Comparison of ENCODE assay signal across 8 cellular contexts in the genomic region with DNA sequence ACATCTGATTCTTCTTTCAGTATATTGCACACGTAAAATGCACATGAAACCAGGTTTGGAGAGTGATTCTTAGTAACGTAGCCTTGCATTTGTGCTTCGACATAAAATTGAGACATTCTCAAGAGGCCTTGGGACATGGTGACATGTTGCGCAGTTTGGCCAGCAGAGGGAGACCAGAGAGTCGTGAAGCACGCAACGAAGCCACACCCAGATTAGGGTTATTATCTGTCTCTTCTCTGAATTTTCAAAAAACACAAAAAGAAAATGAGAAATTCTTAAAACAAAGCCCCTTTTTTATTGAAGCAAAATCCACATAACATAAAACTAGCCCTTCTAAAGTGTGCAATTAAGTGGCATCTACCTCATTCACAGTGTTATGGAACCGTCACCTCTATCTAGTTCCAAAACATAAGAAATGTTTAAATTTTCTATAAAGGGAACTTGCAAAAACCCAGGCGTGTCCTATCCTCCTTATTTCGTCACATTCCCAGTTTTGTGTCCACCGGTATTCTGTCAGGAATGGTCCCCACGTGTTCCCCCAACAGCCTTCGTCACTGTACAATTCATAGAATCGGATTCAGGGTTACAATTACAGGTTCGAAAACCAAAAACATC.
DNase-seq lines count a peak whose midpoint lies in the region; ATAC-seq, FAIRE-seq and TF ChIP-seq lines count a peak whose summit lies in the region.

No MANE protein-coding gene starts in this region.

- in situ Hi-C loops in gastrocnemius medialis (cut with MboI; ENCODE audit: low sequenced_read_pairs in 4 of 4) = loop anchor here in 3 of 4 donors (5.0 to 25.0 kb wide), 3 partner anchors 108 to 206 kb away; partner anchors contain the start of gene ATF7IP (in 3 of the 3)

- DNase-seq in A172 (ENCODE audit: low spot score) (peak; percentile 55), MG63 (peak; percentile 63), T-helper 9 cell (peak; percentile 49), astrocyte (ENCODE audit: low read depth) (peak; percentile 65), hepatocyte (ENCODE audit: low spot score) (peak; percentile 82), gastrocnemius medialis (peak; percentile 47 to 80), DMS153 treated with DMSO at 0.1 percent for 48 hours (lab: John Stamatoyannopoulos, UW; ENCODE audit: unreplicated experiment) (no peak)

- 52% methylated on average over 15 of the region's 15 CpGs for whole genome bisulfite sequencing in hepatocyte (ENCODE audit: low lambda C conversion rate, missing lambda C conversion rate)

- H3K9ac ChIP-seq in astrocyte (ENCODE audit: low read length) = peak overlapping the region; percentile 47

- TF ChIP-seq CTCF in astrocyte (IDR thresholded peaks at IDR 0.05; ENCODE audit: insufficient read depth, low read depth, low read length) = peak; percentile 94
- TF ChIP-seq CTCF in hepatocyte (IDR thresholded peaks at IDR 0.05; ENCODE audit: poor library complexity) = peak; percentile 63
- peak; percentile 75 to 87 (median 79) for TF ChIP-seq CTCF in gastrocnemius medialis (IDR thresholded peaks at IDR 0.05 in 4 of 5, conservative IDR thresholded peaks at IDR 0.05 in 1 of 5)

- H3K4me3 ChIP-seq in MG63 (no peak overlapping the region), astrocyte (ENCODE audit: insufficient read depth, low read depth, low read length) (no peak overlapping the region), hepatocyte (no peak overlapping the region), gastrocnemius medialis (peak overlapping the region; percentile 37 to 43 (median 42))

- H3K9me3 Mint-ChIP-seq in astrocyte (ENCODE audit: unreplicated experiment) = peaks cover 15% of the 10 kb centered on the region

- H2AFZ ChIP-seq in astrocyte (ENCODE audit: low read depth, low read length) (peak overlapping the region; percentile 58), hepatocyte (peak overlapping the region; percentile 22)

- H3K4me3 Mint-ChIP-seq in astrocyte (ENCODE audit: unreplicated experiment) = peak overlapping the region; percentile 64

- H3K27me3 ChIP-seq in MG63 (no peaks in the 10 kb centered on the region), astrocyte (ENCODE audit: insufficient read depth, low read length) (no peaks in the 10 kb centered on the region), hepatocyte (no peaks in the 10 kb centered on the region), gastrocnemius medialis (no peaks in the 10 kb centered on the region)

- no peaks in the 10 kb centered on the region for H4K20me1 ChIP-seq in astrocyte (ENCODE audit: insufficient read depth, low read length)
- no peaks in the 10 kb centered on the region for H4K20me1 ChIP-seq in hepatocyte (ENCODE audit: insufficient read depth, poor library complexity, severe bottlenecking)

- no peak for TF ChIP-seq POLR2A in gastrocnemius medialis (IDR thresholded peaks at IDR 0.05)

- no peaks in the 10 kb centered on the region for H3K9me2 ChIP-seq in hepatocyte (replicated peaks; ENCODE audit: insufficient read depth)

- intact Hi-C loops in gastrocnemius medialis (cut with DNase I; ENCODE audit: low total_unique reads) = loop anchor here (1.0 to 5.0 kb wide), 4 partner anchors 109 to 516 kb away; partner anchors contain the start of gene ATF7IP

- peaks cover 48% of the 10 kb centered on the region for H3K4me1 Mint-ChIP-seq in astrocyte (ENCODE audit: low read depth, unreplicated experiment)

- FAIRE-seq in astrocyte (lab: Jason Lieb, UNC) = peak; percentile 76

- H3K27ac ChIP-seq in astrocyte (ENCODE audit: low read depth, low read length) = peak overlapping the region; percentile 80
- H3K27ac ChIP-seq in hepatocyte = peak overlapping the region; percentile 94
- H3K27ac ChIP-seq in gastrocnemius medialis = peak overlapping the region; percentile 85 to 87 (median 85)

- no peaks in the 10 kb centered on the region for H3K36me3 ChIP-seq in MG63
- no peaks in the 10 kb centered on the region for H3K36me3 ChIP-seq in astrocyte (ENCODE audit: insufficient read depth, low read length)
- no peaks in the 10 kb centered on the region for H3K36me3 ChIP-seq in hepatocyte (replicated peaks; ENCODE audit: insufficient read depth, low read depth)
- H3K36me3 ChIP-seq in gastrocnemius medialis = no peaks in the 10 kb centered on the region

- H3K9me3 ChIP-seq in MG63 (no peaks in the 10 kb centered on the region), astrocyte (ENCODE audit: insufficient read depth, low read depth, low read length) (peaks cover 3% of the 10 kb centered on the region), hepatocyte (ENCODE audit: low read depth) (no peaks in the 10 kb centered on the region), gastrocnemius medialis (no peaks in the 10 kb centered on the region)

- H3K4me2 ChIP-seq in astrocyte (ENCODE audit: low read length) = peak overlapping the region; percentile 63
- peak overlapping the region; percentile 62 for H3K4me2 ChIP-seq in hepatocyte

- H3K36me3 Mint-ChIP-seq in astrocyte (ENCODE audit: low read depth, unreplicated experiment) = peaks cover 1% of the 10 kb centered on the region

- H3K79me2 ChIP-seq in astrocyte (ENCODE audit: insufficient read depth, low read length) = no peaks in the 10 kb centered on the region
- H3K79me2 ChIP-seq in hepatocyte = no peaks in the 10 kb centered on the region

- ATAC-seq in GM19023 (IDR thresholded peaks at IDR 0.05; ENCODE audit: unreplicated experiment) = peak; percentile 51
- ATAC-seq in gastrocnemius medialis = peak; percentile 47 to 54

- H3K27me3 Mint-ChIP-seq in astrocyte (ENCODE audit: low read depth, unreplicated experiment) = no peaks in the 10 kb centered on the region

- H3K4me1 ChIP-seq in astrocyte (ENCODE audit: insufficient read depth, low read length) (peaks cover 32% of the 10 kb centered on the region), hepatocyte (ENCODE audit: insufficient read depth) (peaks cover 32% of the 10 kb centered on the region), gastrocnemius medialis (peaks cover 37 to 38% of the 10 kb centered on the region in 2 donors)

- peak overlapping the region; percentile 99 for H3K27ac Mint-ChIP-seq in astrocyte (ENCODE audit: unreplicated experiment)

Comparison
In these comparisons a context has a peak if more than half of its experiments do, and no peak if none do; other contexts are left out.
1. H3K4me3 ChIP-seq: peak in gastrocnemius medialis (4 of 4); none in MG63 (single experiment), astrocyte (single experiment) and hepatocyte (single experiment).
2. Peak in every context shown above with its lines, with median percentiles within 50 percentile points of each other: H3K27ac ChIP-seq and CTCF ChIP-seq.